2 cellular contexts compared by ENCODE assay signal in genomic region chr3:151479452-151479851, GRCh38.
TF ChIP-seq lines count a peak whose summit lies in the region.

No MANE protein-coding gene starts in this region.

TF ChIP-seq in SK-N-SH treated with all-trans-retinoic acid at 6 μM for 48 hours, 23 proteins besides CTCF, POLR2A, EP300 and RAD21 (continued from another document):
- TF ChIP-seq, protein P1, sequence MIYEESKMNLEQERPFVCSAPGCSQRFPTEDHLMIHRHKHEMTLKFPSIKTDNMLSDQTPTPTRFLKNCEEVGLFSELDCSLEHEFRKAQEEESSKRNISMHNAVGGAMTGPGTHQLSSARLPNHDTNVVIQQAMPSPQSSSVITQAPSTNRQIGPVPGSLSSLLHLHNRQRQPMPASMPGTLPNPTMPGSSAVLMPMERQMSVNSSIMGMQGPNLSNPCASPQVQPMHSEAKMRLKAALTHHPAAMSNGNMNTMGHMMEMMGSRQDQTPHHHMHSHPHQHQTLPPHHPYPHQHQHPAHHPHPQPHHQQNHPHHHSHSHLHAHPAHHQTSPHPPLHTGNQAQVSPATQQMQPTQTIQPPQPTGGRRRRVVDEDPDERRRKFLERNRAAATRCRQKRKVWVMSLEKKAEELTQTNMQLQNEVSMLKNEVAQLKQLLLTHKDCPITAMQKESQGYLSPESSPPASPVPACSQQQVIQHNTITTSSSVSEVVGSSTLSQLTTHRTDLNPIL (CRISPR knock-in tag; IDR thresholded peaks at IDR 0.05; ENCODE audit: low read depth): no peak
- TF ChIP-seq TOX (CRISPR knock-in tag; IDR thresholded peaks at IDR 0.05; ENCODE audit: borderline replicate concordance) (no peak), RARB (CRISPR knock-in tag; IDR thresholded peaks at IDR 0.05) (no peak), ZFP30 (CRISPR knock-in tag; IDR thresholded peaks at IDR 0.05) (no peak), CSRNP3 (CRISPR knock-in tag; IDR thresholded peaks at IDR 0.05) (no peak), OSR1 (CRISPR knock-in tag; IDR thresholded peaks at IDR 0.05) (no peak)
TF ChIP-seq in SK-N-SH treated with all-trans-retinoic acid at 6 μM for 48 hours: peak in this region for 0.

TF ChIP-seq in SK-N-SH, 30 proteins besides CTCF, POLR2A, EP300 and RAD21 (continued from another document):
- TF ChIP-seq, protein P2, sequence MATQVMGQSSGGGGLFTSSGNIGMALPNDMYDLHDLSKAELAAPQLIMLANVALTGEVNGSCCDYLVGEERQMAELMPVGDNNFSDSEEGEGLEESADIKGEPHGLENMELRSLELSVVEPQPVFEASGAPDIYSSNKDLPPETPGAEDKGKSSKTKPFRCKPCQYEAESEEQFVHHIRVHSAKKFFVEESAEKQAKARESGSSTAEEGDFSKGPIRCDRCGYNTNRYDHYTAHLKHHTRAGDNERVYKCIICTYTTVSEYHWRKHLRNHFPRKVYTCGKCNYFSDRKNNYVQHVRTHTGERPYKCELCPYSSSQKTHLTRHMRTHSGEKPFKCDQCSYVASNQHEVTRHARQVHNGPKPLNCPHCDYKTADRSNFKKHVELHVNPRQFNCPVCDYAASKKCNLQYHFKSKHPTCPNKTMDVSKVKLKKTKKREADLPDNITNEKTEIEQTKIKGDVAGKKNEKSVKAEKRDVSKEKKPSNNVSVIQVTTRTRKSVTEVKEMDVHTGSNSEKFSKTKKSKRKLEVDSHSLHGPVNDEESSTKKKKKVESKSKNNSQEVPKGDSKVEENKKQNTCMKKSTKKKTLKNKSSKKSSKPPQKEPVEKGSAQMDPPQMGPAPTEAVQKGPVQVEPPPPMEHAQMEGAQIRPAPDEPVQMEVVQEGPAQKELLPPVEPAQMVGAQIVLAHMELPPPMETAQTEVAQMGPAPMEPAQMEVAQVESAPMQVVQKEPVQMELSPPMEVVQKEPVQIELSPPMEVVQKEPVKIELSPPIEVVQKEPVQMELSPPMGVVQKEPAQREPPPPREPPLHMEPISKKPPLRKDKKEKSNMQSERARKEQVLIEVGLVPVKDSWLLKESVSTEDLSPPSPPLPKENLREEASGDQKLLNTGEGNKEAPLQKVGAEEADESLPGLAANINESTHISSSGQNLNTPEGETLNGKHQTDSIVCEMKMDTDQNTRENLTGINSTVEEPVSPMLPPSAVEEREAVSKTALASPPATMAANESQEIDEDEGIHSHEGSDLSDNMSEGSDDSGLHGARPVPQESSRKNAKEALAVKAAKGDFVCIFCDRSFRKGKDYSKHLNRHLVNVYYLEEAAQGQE (IDR thresholded peaks at IDR 0.05; ENCODE audit: low read depth, low read length): no peak
- no peak for TF ChIP-seq MXI1 (IDR thresholded peaks at IDR 0.05; ENCODE audit: low read depth, low read length)
- no peak for TF ChIP-seq POLR2AphosphoS5 (IDR thresholded peaks at IDR 0.05; ENCODE audit: low read depth, low read length)
- no peak for TF ChIP-seq CHD2 (IDR thresholded peaks at IDR 0.05; ENCODE audit: low read length, partially characterized antibody)
- no peak for TF ChIP-seq SMC3 (IDR thresholded peaks at IDR 0.05; ENCODE audit: low read depth, low read length)
- no peak for TF ChIP-seq GABPA (IDR thresholded peaks at IDR 0.05; ENCODE audit: low read depth)
- no peak for TF ChIP-seq RXRA (IDR thresholded peaks at IDR 0.05; ENCODE audit: borderline replicate concordance, low read depth)
- TF ChIP-seq MAX (IDR thresholded peaks at IDR 0.05; ENCODE audit: low read depth): no peak
- no peak for TF ChIP-seq EZH2phosphoT487 (IDR thresholded peaks at IDR 0.05; ENCODE audit: borderline replicate concordance, low read depth)
- TF ChIP-seq TEAD4 (IDR thresholded peaks at IDR 0.05; ENCODE audit: borderline replicate concordance, insufficient read depth): no peak
- no peak for TF ChIP-seq YY1 (IDR thresholded peaks at IDR 0.05; ENCODE audit: low read depth)
- no peak for TF ChIP-seq TAF1 (IDR thresholded peaks at IDR 0.05; ENCODE audit: borderline replicate concordance, low read depth, low read length)
- TF ChIP-seq FOSL2 (IDR thresholded peaks at IDR 0.05; ENCODE audit: borderline replicate concordance, low read depth): no peak
- TF ChIP-seq NRF1 (IDR thresholded peaks at IDR 0.05; ENCODE audit: low read depth, low read length): no peak
